In the genomic region with DNA sequence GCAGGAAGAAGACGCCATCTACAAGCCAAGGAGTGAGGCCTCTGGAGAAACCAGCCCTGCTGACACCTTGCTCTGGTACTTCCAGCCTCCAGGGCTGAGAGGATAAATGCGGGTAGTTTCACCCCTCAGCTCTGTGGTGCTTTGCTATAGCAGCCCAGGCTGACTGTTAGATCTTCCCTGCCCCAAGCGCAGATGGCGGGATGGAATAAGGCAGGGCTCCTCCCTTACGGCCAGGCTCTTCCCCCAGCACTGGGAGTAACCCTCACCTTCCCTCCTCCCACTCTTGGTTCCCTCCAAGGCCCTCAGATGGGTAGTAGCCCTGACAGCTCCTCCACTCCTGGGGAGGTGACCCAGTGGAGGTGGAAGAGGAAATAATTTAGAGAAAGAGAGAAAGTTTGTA, we compare ENCODE assay signal across 26 cellular contexts.
"Had no signal": no experiment of that assay in that cellular context is flagged by ENCODE, and none has a peak within 500 bp of the region (broad histone marks: within the 10 kb centered on the region; RNA-seq: fewer than 3 reads in every experiment).

No MANE protein-coding gene starts in this region.

- H3K27me3 Mint-ChIP-seq: naive thymus-derived CD8-positive, alpha-beta T cell; type B pancreatic cell had no signal

- H3K9ac ChIP-seq: parathyroid adenoma had no signal

- H3K27ac ChIP-seq: colonic mucosa, esophagus squamous epithelium, parathyroid adenoma, right lobe of liver had no signal

- H3K36me3 ChIP-seq: colonic mucosa, esophagus squamous epithelium, heart right ventricle, right lobe of liver, tibial artery had no signal

- DNase-seq: colonic mucosa; effector CD8-positive, alpha-beta T cell; esophagus squamous epithelium; foreskin melanocyte; glutamatergic neuron; heart right ventricle; hippocampal formation; immature natural killer cell; mesenchymal stem cell; naive thymus-derived CD8-positive, alpha-beta T cell; nephron progenitor cell; occipital lobe; right lobe of liver; small intestine; stimulated activated CD4-positive, alpha-beta T cell treated with anti-CD3 and anti-CD28 coated beads, Interleukin-12 subunit alpha, Interleukin-12 subunit beta, amount 100 ng/mL, for 4 hours; stimulated activated CD4-positive, alpha-beta T cell treated with anti-CD3 and anti-CD28 coated beads, Interleukin-1b, Interleukin-23, amount 100 ng/mL, for 48 hours; stimulated activated CD4-positive, alpha-beta T cell treated with anti-CD3 and anti-CD28 coated beads, Interleukin-4, amount 100 ng/mL, for 1 hour; stimulated activated CD8-positive, alpha-beta memory T cell treated with anti-CD3 and anti-CD28 coated beads, Interleukin-4, amount 100 ng/mL, for 48 hours; stimulated activated naive CD4-positive, alpha-beta T cell; substantia nigra; testis; tibial artery had no signal

- H2AFZ ChIP-seq: parathyroid adenoma had no signal

- H3K4me3 ChIP-seq: colonic mucosa, esophagus squamous epithelium, heart right ventricle, right lobe of liver, testis, tibial artery had no signal

- H3K79me2 ChIP-seq: parathyroid adenoma had no signal

- H3K36me3 Mint-ChIP-seq: immature natural killer cell; naive thymus-derived CD8-positive, alpha-beta T cell; type B pancreatic cell had no signal

- H3K4me3 Mint-ChIP-seq: dendritic cell treated with granulocyte-macrophage colony-stimulating factor and Interleukin-4, amounts not matched to agents 40 ng/mL and 50 ng/mL, for 4 days; immature natural killer cell; naive thymus-derived CD8-positive, alpha-beta T cell; nephron progenitor cell; type B pancreatic cell had no signal

- ATAC-seq: heart right ventricle; naive thymus-derived CD8-positive, alpha-beta T cell had no signal

- H3K4me1 Mint-ChIP-seq: immature natural killer cell, nephron progenitor cell had no signal

- H3K27ac Mint-ChIP-seq: dendritic cell treated with granulocyte-macrophage colony-stimulating factor and Interleukin-4, amounts not matched to agents 40 ng/mL and 50 ng/mL, for 4 days; immature natural killer cell; naive thymus-derived CD8-positive, alpha-beta T cell; nephron progenitor cell; progenitor cell of endocrine pancreas; type B pancreatic cell had no signal

- H3K9me3 Mint-ChIP-seq: dendritic cell treated with granulocyte-macrophage colony-stimulating factor and Interleukin-4, amounts not matched to agents 40 ng/mL and 50 ng/mL, for 4 days; naive thymus-derived CD8-positive, alpha-beta T cell; nephron progenitor cell; type B pancreatic cell had no signal

- H3K4me1 ChIP-seq: colonic mucosa, parathyroid adenoma had no signal

- H3K27me3 ChIP-seq: colonic mucosa, esophagus squamous epithelium, heart right ventricle, right lobe of liver, testis, tibial artery had no signal

- H3K9me3 ChIP-seq: colonic mucosa, esophagus squamous epithelium, heart right ventricle, right lobe of liver, testis, tibial artery had no signal
